Comparison of ENCODE assay signal across 19 cellular contexts in genomic region chr6:156268849-156269248, GRCh38.
DNase-seq lines count a peak whose midpoint lies in the region; ATAC-seq lines count a peak whose summit lies in the region.
"Had no signal": no experiment of that assay in that cellular context is flagged by ENCODE, and none has a peak within 500 bp of the region (broad histone marks: within the 10 kb centered on the region; RNA-seq: fewer than 3 reads in every experiment).

No MANE protein-coding gene starts in this region.

- peaks cover 14% of the 10 kb centered on the region for H3K4me1 Mint-ChIP-seq in activated CD4-positive, alpha-beta memory T cell treated with anti-CD3 and anti-CD28 coated beads for 36 hours (ENCODE audit: low read depth)
- H3K4me1 Mint-ChIP-seq in activated CD4-positive, alpha-beta memory T cell treated with anti-CD3 and anti-CD28 coated beads, Interleukin-2, amount 10 ng/mL, durations not matched to agents 7 days and 5 days: peaks cover 11% of the 10 kb centered on the region
- H3K4me1 Mint-ChIP-seq in activated naive CD8-positive, alpha-beta T cell treated with anti-CD3 and anti-CD28 coated beads, Interleukin-2, amount 10 ng/mL, durations not matched to agents 7 days and 5 days: peaks cover 13% of the 10 kb centered on the region
- peaks cover 20% of the 10 kb centered on the region for H3K4me1 Mint-ChIP-seq in activated naive CD8-positive, alpha-beta T cell treated with anti-CD3 and anti-CD28 coated beads for 36 hours

- ATAC-seq in activated naive CD8-positive, alpha-beta T cell treated with anti-CD3 and anti-CD28 coated beads, Interleukin-2, amount 10 ng/mL, durations not matched to agents 7 days and 5 days (ENCODE audit: low read depth): no peak
- peak; percentile 53 to 62 for ATAC-seq in activated naive CD4-positive, alpha-beta T cell treated with anti-CD3 and anti-CD28 coated beads, Interleukin-2, amount 50 U/mL, for 72 hours
- ATAC-seq in GM18868 (IDR thresholded peaks at IDR 0.05; ENCODE audit: unreplicated experiment): no peak
- ATAC-seq: HCT116, Right ventricle myocardium inferior had no signal

- no peaks in the 10 kb centered on the region for H3K27me3 Mint-ChIP-seq in activated CD4-positive, alpha-beta memory T cell treated with anti-CD3 and anti-CD28 coated beads for 36 hours
- H3K27me3 Mint-ChIP-seq in activated CD4-positive, alpha-beta memory T cell treated with anti-CD3 and anti-CD28 coated beads, Interleukin-2, amount 10 ng/mL, durations not matched to agents 7 days and 5 days: peaks cover 2% of the 10 kb centered on the region
- H3K27me3 Mint-ChIP-seq in activated naive CD8-positive, alpha-beta T cell treated with anti-CD3 and anti-CD28 coated beads, Interleukin-2, amount 10 ng/mL, durations not matched to agents 7 days and 5 days: no peaks in the 10 kb centered on the region
- no peaks in the 10 kb centered on the region for H3K27me3 Mint-ChIP-seq in activated naive CD8-positive, alpha-beta T cell treated with anti-CD3 and anti-CD28 coated beads for 36 hours

- H3K36me3 Mint-ChIP-seq in activated CD4-positive, alpha-beta memory T cell treated with anti-CD3 and anti-CD28 coated beads for 36 hours: peaks cover 4% of the 10 kb centered on the region
- H3K36me3 Mint-ChIP-seq in activated CD4-positive, alpha-beta memory T cell treated with anti-CD3 and anti-CD28 coated beads, Interleukin-2, amount 10 ng/mL, durations not matched to agents 7 days and 5 days (ENCODE audit: low read depth): no peaks in the 10 kb centered on the region
- peaks cover 4% of the 10 kb centered on the region for H3K36me3 Mint-ChIP-seq in activated naive CD8-positive, alpha-beta T cell treated with anti-CD3 and anti-CD28 coated beads, Interleukin-2, amount 10 ng/mL, durations not matched to agents 7 days and 5 days
- no peaks in the 10 kb centered on the region for H3K36me3 Mint-ChIP-seq in activated naive CD8-positive, alpha-beta T cell treated with anti-CD3 and anti-CD28 coated beads for 36 hours
- peaks cover 6 to 7% of the 10 kb centered on the region in 2 donors for H3K36me3 Mint-ChIP-seq in activated naive CD4-positive, alpha-beta T cell treated with anti-CD3 and anti-CD28 coated beads, Interleukin-2, amount 50 U/mL, for 72 hours
- H3K36me3 Mint-ChIP-seq: CD8-positive, alpha-beta memory T cell had no signal

- intact Hi-C loops in activated CD4-positive, alpha-beta memory T cell treated with anti-CD3 and anti-CD28 coated beads for 36 hours (cut with micrococcal nuclease): no loop called here

- H3K27ac Mint-ChIP-seq in activated CD4-positive, alpha-beta memory T cell treated with anti-CD3 and anti-CD28 coated beads for 36 hours: peak overlapping the region; percentile 16
- no peak overlapping the region for H3K27ac Mint-ChIP-seq in activated CD4-positive, alpha-beta memory T cell treated with anti-CD3 and anti-CD28 coated beads, Interleukin-2, amount 10 ng/mL, durations not matched to agents 7 days and 5 days
- no peak overlapping the region for H3K27ac Mint-ChIP-seq in activated naive CD8-positive, alpha-beta T cell treated with anti-CD3 and anti-CD28 coated beads, Interleukin-2, amount 10 ng/mL, durations not matched to agents 7 days and 5 days
- H3K27ac Mint-ChIP-seq in activated naive CD8-positive, alpha-beta T cell treated with anti-CD3 and anti-CD28 coated beads for 36 hours: no peak overlapping the region
- no peak overlapping the region for H3K27ac Mint-ChIP-seq in activated naive CD4-positive, alpha-beta T cell treated with anti-CD3 and anti-CD28 coated beads, Interleukin-2, amount 50 U/mL, for 72 hours
- H3K27ac Mint-ChIP-seq: IgD-negative memory B cell had no signal

- no peak overlapping the region for H3K4me3 Mint-ChIP-seq in activated CD4-positive, alpha-beta memory T cell treated with anti-CD3 and anti-CD28 coated beads for 36 hours
- no peak overlapping the region for H3K4me3 Mint-ChIP-seq in activated CD4-positive, alpha-beta memory T cell treated with anti-CD3 and anti-CD28 coated beads, Interleukin-2, amount 10 ng/mL, durations not matched to agents 7 days and 5 days
- H3K4me3 Mint-ChIP-seq in activated naive CD8-positive, alpha-beta T cell treated with anti-CD3 and anti-CD28 coated beads, Interleukin-2, amount 10 ng/mL, durations not matched to agents 7 days and 5 days: peak overlapping the region; percentile 39
- no peak overlapping the region for H3K4me3 Mint-ChIP-seq in activated naive CD8-positive, alpha-beta T cell treated with anti-CD3 and anti-CD28 coated beads for 36 hours

- POLR2A ChIA-PET in activated CD4-positive, alpha-beta memory T cell treated with anti-CD3 and anti-CD28 coated beads for 36 hours (lab: Charles Lee): no interaction called here
- POLR2A ChIA-PET in activated CD4-positive, alpha-beta memory T cell treated with anti-CD3 and anti-CD28 coated beads, Interleukin-2, amount 10 ng/mL, durations not matched to agents 7 days and 5 days (lab: Charles Lee): no interaction called here
- POLR2A ChIA-PET in activated naive CD8-positive, alpha-beta T cell treated with anti-CD3 and anti-CD28 coated beads, Interleukin-2, amount 10 ng/mL, durations not matched to agents 7 days and 5 days (lab: Charles Lee): no interaction called here

- no peaks in the 10 kb centered on the region for H3K9me3 Mint-ChIP-seq in activated CD4-positive, alpha-beta memory T cell treated with anti-CD3 and anti-CD28 coated beads for 36 hours
- H3K9me3 Mint-ChIP-seq in activated CD4-positive, alpha-beta memory T cell treated with anti-CD3 and anti-CD28 coated beads, Interleukin-2, amount 10 ng/mL, durations not matched to agents 7 days and 5 days: no peaks in the 10 kb centered on the region
- H3K9me3 Mint-ChIP-seq in activated naive CD8-positive, alpha-beta T cell treated with anti-CD3 and anti-CD28 coated beads, Interleukin-2, amount 10 ng/mL, durations not matched to agents 7 days and 5 days: peaks cover 3% of the 10 kb centered on the region
- no peaks in the 10 kb centered on the region for H3K9me3 Mint-ChIP-seq in activated naive CD8-positive, alpha-beta T cell treated with anti-CD3 and anti-CD28 coated beads for 36 hours
- peaks cover 0 to 6% of the 10 kb centered on the region in 2 donors for H3K9me3 Mint-ChIP-seq in activated naive CD4-positive, alpha-beta T cell treated with anti-CD3 and anti-CD28 coated beads, Interleukin-2, amount 50 U/mL, for 72 hours

- no peak for DNase-seq in activated CD4-positive, alpha-beta memory T cell treated with anti-CD3 and anti-CD28 coated beads for 36 hours
- DNase-seq in activated CD4-positive, alpha-beta memory T cell treated with anti-CD3 and anti-CD28 coated beads, Interleukin-2, amount 10 ng/mL, durations not matched to agents 7 days and 5 days: no peak
- no peak for DNase-seq in activated naive CD8-positive, alpha-beta T cell treated with anti-CD3 and anti-CD28 coated beads, Interleukin-2, amount 10 ng/mL, durations not matched to agents 7 days and 5 days
- no peak for DNase-seq in activated naive CD8-positive, alpha-beta T cell treated with anti-CD3 and anti-CD28 coated beads for 36 hours
- DNase-seq in activated naive CD4-positive, alpha-beta T cell treated with anti-CD3 and anti-CD28 coated beads, Interleukin-2, amount 50 U/mL, for 72 hours (ENCODE audit: low spot score in 2 of 2): no peak
- DNase-seq in T-helper 2 cell (no peak), EL (no peak)
- DNase-seq: 8988T, DMS53, GOT3, Karpas-422, NCI-H1092 treated with DMSO at 0.1 percent for 48 hours, NCI-H146, NCI-H748 treated with DMSO at 0.1 percent for 48 hours had no signal

- CTCF ChIA-PET in activated CD4-positive, alpha-beta memory T cell treated with anti-CD3 and anti-CD28 coated beads for 36 hours (lab: Charles Lee): no interaction called here
- CTCF ChIA-PET in activated CD4-positive, alpha-beta memory T cell treated with anti-CD3 and anti-CD28 coated beads, Interleukin-2, amount 10 ng/mL, durations not matched to agents 7 days and 5 days (lab: Charles Lee): no interaction called here

Comparison
In these comparisons a context has a peak if more than half of its experiments do, and no peak if none do; other contexts are left out.
1. ATAC-seq: peak in activated naive CD4-positive, alpha-beta T cell treated with anti-CD3 and anti-CD28 coated beads, Interleukin-2, amount 50 U/mL, for 72 hours (2 of 2); none in activated naive CD8-positive, alpha-beta T cell treated with anti-CD3 and anti-CD28 coated beads, Interleukin-2, amount 10 ng/mL, durations not matched to agents 7 days and 5 days (single experiment) and GM18868 (single experiment).